ENCODE assay signal across 13 cellular contexts in the genomic region with DNA sequence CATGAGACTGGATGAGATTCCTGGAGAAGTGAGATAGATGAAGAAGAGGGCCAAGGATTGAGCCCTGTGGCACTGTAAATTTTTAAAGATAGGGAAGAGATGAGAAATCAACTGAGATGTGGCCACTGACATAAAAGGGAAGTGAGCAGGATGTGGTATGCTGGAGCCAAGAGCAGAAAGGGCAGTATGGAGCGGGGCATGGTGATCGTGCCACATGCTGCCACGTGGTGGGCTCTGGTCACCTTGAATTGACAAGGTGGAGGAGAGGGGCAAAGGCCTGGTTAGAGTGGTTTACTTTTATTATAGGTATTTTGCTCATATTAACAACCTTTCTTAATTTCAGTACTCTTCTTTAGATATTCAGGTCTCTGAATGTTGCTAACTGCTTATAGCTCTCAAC.
"Had no signal": no experiment of that assay in that cellular context is flagged by ENCODE, and none has a peak within 500 bp of the region (broad histone marks: within the 10 kb centered on the region; RNA-seq: fewer than 3 reads in every experiment).

No MANE protein-coding gene starts in this region.

- DNase-seq: dermis blood vessel endothelial cell; esophagus squamous epithelium; foreskin fibroblast; glutamatergic neuron; left ventricle myocardium inferior; lower lobe of right lung; natural killer cell; sigmoid colon; stimulated activated CD4-positive, alpha-beta T cell treated with anti-CD3 and anti-CD28 coated beads, Interleukin-2, amount 100 ng/mL, for 24 hours; stimulated activated naive CD8-positive, alpha-beta T cell treated with anti-CD3 and anti-CD28 coated beads, Interleukin-15, Interleukin-2, amounts not matched to agents 100 U/mL and 50 U/mL, for 24 hours; thyroid gland; uterus had no signal

- ATAC-seq: gastroesophageal sphincter; lower lobe of right lung; natural killer cell; stimulated activated naive CD8-positive, alpha-beta T cell treated with anti-CD3 and anti-CD28 coated beads, Interleukin-15, Interleukin-2, amounts not matched to agents 100 U/mL and 50 U/mL, for 24 hours had no signal
